ENCODE assay signal across 27 cellular contexts in genomic region chr4:166222271-166222670, GRCh38.
"Had no signal": no experiment of that assay in that cellular context is flagged by ENCODE, and none has a peak within 500 bp of the region (broad histone marks: within the 10 kb centered on the region; RNA-seq: fewer than 3 reads in every experiment).

No MANE protein-coding gene starts in this region.

- H3K4me3 ChIP-seq: stomach, suprapubic skin, testis, thoracic aorta, thyroid gland, tibial artery, tibial nerve, transverse colon, upper lobe of left lung, upper lobe of right lung, uterus, vagina had no signal

- DNase-seq: stimulated activated CD4-positive, alpha-beta T cell treated with anti-CD3 and anti-CD28 coated beads, Interleukin-2, amount 100 ng/mL, for 48 hours; stimulated activated CD4-positive, alpha-beta T cell treated with anti-CD3 and anti-CD28 coated beads, Interleukin-4, amount 100 ng/mL, for 1 hour; stimulated activated CD4-positive, alpha-beta T cell treated with anti-CD3 and anti-CD28 coated beads, Interleukin-4, amount 100 ng/mL, for 24 hours; stimulated activated CD4-positive, alpha-beta T cell treated with anti-CD3 and anti-CD28 coated beads, Interleukin-4, amount 100 ng/mL, for 4 hours; stimulated activated CD8-positive, alpha-beta memory T cell treated with anti-CD3 and anti-CD28 coated beads, Interleukin-4, amount 100 ng/mL, for 48 hours; stimulated activated naive B cell treated with anti-CD40 and anti-IgM and Interleukin-4, amounts not matched to agents 10 μg/mL and 1 μg/mL and 100 μg/mL, for 72 hours; stimulated activated naive CD4-positive, alpha-beta T cell; stimulated activated naive CD4-positive, alpha-beta T cell treated with Interleukin-2 at 50 U/mL for 16 hours; stimulated activated naive CD8-positive, alpha-beta T cell treated with anti-CD3 and anti-CD28 coated beads, Interleukin-15, amount 100 ng/mL, for 72 hours; stimulated activated naive CD8-positive, alpha-beta T cell treated with anti-CD3 and anti-CD28 coated beads, Interleukin-15, Interleukin-2, amounts not matched to agents 100 U/mL and 50 U/mL, for 24 hours; stomach; substantia nigra; testis; thyroid gland; tibial artery; transverse colon; trophoblast cell; upper lobe of left lung; upper lobe of right lung; uterus had no signal

- H3K9me3 ChIP-seq: suprapubic skin, testis, thoracic aorta, thyroid gland, transverse colon, upper lobe of right lung, uterus, vagina had no signal

- H3K27ac ChIP-seq: stomach, suprapubic skin, testis, thoracic aorta, thyroid gland, tibial artery, tibial nerve, transverse colon, upper lobe of left lung, upper lobe of right lung, uterus, vagina had no signal

- H3K4me1 ChIP-seq: stomach, suprapubic skin, testis, thyroid gland, tibial artery, tibial nerve, transverse colon, upper lobe of left lung, upper lobe of right lung, uterus, vagina had no signal

- H3K36me3 ChIP-seq: stomach, suprapubic skin, thoracic aorta, thyroid gland, tibial artery, tibial nerve, transverse colon, upper lobe of left lung, upper lobe of right lung, uterus, vagina had no signal

- ATAC-seq: stimulated activated effector memory CD8-positive, alpha-beta T cell treated with anti-CD3 and anti-CD28 coated beads, Interleukin-12 subunit alpha, Interleukin-12 subunit beta, amount 100 ng/mL, for 72 hours; stimulated activated memory B cell treated with anti-CD40 and anti-IgM and Interleukin-4, amounts not matched to agents 10 μg/mL and 1 μg/mL and 100 μg/mL, for 72 hours; stimulated activated naive B cell treated with anti-CD40 and anti-IgM and Interleukin-4, amounts not matched to agents 10 μg/mL and 1 μg/mL and 100 μg/mL, for 72 hours; stimulated activated naive CD8-positive, alpha-beta T cell treated with anti-CD3 and anti-CD28 coated beads, Interleukin-15, amount 100 ng/mL, for 72 hours; stimulated activated naive CD8-positive, alpha-beta T cell treated with anti-CD3 and anti-CD28 coated beads, Interleukin-15, Interleukin-2, amounts not matched to agents 100 U/mL and 50 U/mL, for 24 hours; upper lobe of right lung had no signal

- H3K27me3 ChIP-seq: stomach, suprapubic skin, testis, thyroid gland, tibial artery, tibial nerve, transverse colon, upper lobe of left lung, upper lobe of right lung, uterus, vagina had no signal

- FAIRE-seq: urothelium cell line had no signal
